Comparison of ENCODE assay signal across 8 cellular contexts in genomic region chr15:74373731-74374647, GRCh38. TPM values are rescaled to one million over a fixed set of nuclear protein-coding genes. Genes with fewer than 3 reads are reported as not detected.
A peak's percentile ranks its signal among the peaks of the same experiment; 100 is the strongest.
DNase-seq lines count a peak whose midpoint lies in the region; ATAC-seq and TF ChIP-seq lines count a peak whose summit lies in the region.

No MANE protein-coding gene starts in this region.

- H3K79me2 ChIP-seq in PC-3 (ENCODE audit: low read length): no peaks in the 10 kb centered on the region

- CTCF ChIA-PET in PC-3 (lab: Charles Lee): interaction anchor here (0.6 to 0.7 kb wide), 2 partner anchors 148 to 245 kb away, joined by 3 to 4 read pairs; no protein-coding TSS in a partner anchor

- H3K9me3 ChIP-seq in PC-3 (ENCODE audit: low read length) (no peaks in the 10 kb centered on the region), esophagus muscularis mucosa (no peaks in the 10 kb centered on the region)

- no peaks in the 10 kb centered on the region for H4K20me1 ChIP-seq in PC-3 (ENCODE audit: low read length)

- no peak for TF ChIP-seq EP300 in esophagus muscularis mucosa (IDR thresholded peaks at IDR 0.05)

- H3K4me3 ChIP-seq in PC-3 (ENCODE audit: low read length): peak overlapping the region; percentile 85
- peak overlapping the region; percentile 59 to 74 (median 70) for H3K4me3 ChIP-seq in esophagus muscularis mucosa

- no peaks in the 10 kb centered on the region for H3F3A ChIP-seq in PC-3 (ENCODE audit: low read length, unreplicated experiment)

- peak; percentile 96 for DNase-seq in DMS53 (lab: John Stamatoyannopoulos, UW)
- peak; percentile 87 for DNase-seq in KG1 (lab: John Stamatoyannopoulos, UW)
- DNase-seq in PC-3: peak; percentile 89
- DNase-seq in activated T-cell treated with anti-CD3 and anti-CD28 coated beads, Interleukin-2, amount 50 U/mL, for 1 hour: peak; percentile 94
- DNase-seq in esophagus muscularis mucosa (ENCODE audit: extremely low spot score): peak; percentile 98
- peak; percentile 89 for DNase-seq in myocyte (ENCODE audit: low read depth)
- peak; percentile 90 for DNase-seq in stimulated activated CD8-positive, alpha-beta memory T cell treated with anti-CD3 and anti-CD28 coated beads, Interleukin-7, amount 100 ng/mL, for 24 hours (ENCODE audit: low read depth)

- peak overlapping the region; percentile 97 for H2AFZ ChIP-seq in PC-3 (ENCODE audit: low read length)

- ATAC-seq in GM21723 (IDR thresholded peaks at IDR 0.05; ENCODE audit: unreplicated experiment) (peak; percentile 71), PC-3 (peak; percentile 94)

- H3K4me1 ChIP-seq in PC-3 (ENCODE audit: insufficient read depth, low read length) (peaks cover 11% of the 10 kb centered on the region), esophagus muscularis mucosa (peaks cover 9 to 23% (median 19%) of the 10 kb centered on the region in 4 donors)

- no TSS peak for BruUV-seq in PC-3 (replicated peaks; lab: Mats Ljungman, UMichigan)

- WGBS in esophagus muscularis mucosa: 0% methylated on average over 11 of the region's 62 CpGs

- H3K4me2 ChIP-seq in PC-3 (ENCODE audit: low read length): peak overlapping the region; percentile 100

- POLR2A ChIA-PET in PC-3 (lab: Charles Lee; ENCODE audit: unreplicated experiment): no interaction called here

- H3K9me2 ChIP-seq in PC-3 (replicated peaks; ENCODE audit: low read length): no peaks in the 10 kb centered on the region

- peak; percentile 91 for TF ChIP-seq CTCF in PC-3 (conservative IDR thresholded peaks at IDR 0.05; ENCODE audit: low read depth, low read length)
- peak; percentile 85 to 95 (median 88) for TF ChIP-seq CTCF in esophagus muscularis mucosa (IDR thresholded peaks at IDR 0.05)

- TF ChIP-seq POLR2A in esophagus muscularis mucosa (IDR thresholded peaks at IDR 0.05; ENCODE audit: low read depth): no peak

- H3K27me3 ChIP-seq in PC-3 (ENCODE audit: low read length) (peaks cover 11% of the 10 kb centered on the region), esophagus muscularis mucosa (no peaks in the 10 kb centered on the region)

- no peak overlapping the region for H3K27ac ChIP-seq in PC-3 (ENCODE audit: low read length)
- peak overlapping the region in 3 of 4 donors; percentile 41 to 54 (median 52) for H3K27ac ChIP-seq in esophagus muscularis mucosa (replicated peaks in 1 of 4)

- H3K36me3 ChIP-seq in PC-3 (ENCODE audit: low read depth, low read length): no peaks in the 10 kb centered on the region
- no peaks in the 10 kb centered on the region for H3K36me3 ChIP-seq in esophagus muscularis mucosa

- intact Hi-C loops in PC-3 (cut with micrococcal nuclease) (loop anchor here (1.0 to 5.0 kb wide), 3 partner anchors 64 to 258 kb away; partner anchors contain the start of gene CLK3), esophagus muscularis mucosa (cut with DNase I) (loop anchor here (5.0 to 10.0 kb wide), 3 partner anchors 113 to 393 kb away; no protein-coding TSS in a partner anchor)

- H3K9ac ChIP-seq in PC-3 (ENCODE audit: low read length): peak overlapping the region; percentile 18; the same call in 1 of the 2 replicates

RNA-seq across cellular contexts. Expression of gene CYP11A1, which starts 6.5 kb away (rescaled TPM):
- total RNA-seq in PC-3 (2014; rRNA removed) (0.18 TPM in 1 of 2 replicates, not detected in the other), esophagus muscularis mucosa (1 to 10 TPM; 1.7 to 2.5 (median 1.8) TPM), myocyte (not detected in 2 replicates)
- 0.10 TPM for polyA plus RNA-seq in myocyte (2012)

RNA-seq across cellular contexts. Expression of gene SEMA7A, which starts 59.8 kb away (rescaled TPM):
- total RNA-seq in PC-3 (2014; rRNA removed): 74.9 and 75.9 TPM in 2 replicates
- 1 to 10 TPM; 1.2 to 4.1 (median 2.7) TPM for total RNA-seq in esophagus muscularis mucosa
- total RNA-seq in myocyte: 9.5 and 11.4 TPM in 2 replicates
- 65.2 TPM for polyA plus RNA-seq in myocyte (2012)
